In the genomic region with DNA sequence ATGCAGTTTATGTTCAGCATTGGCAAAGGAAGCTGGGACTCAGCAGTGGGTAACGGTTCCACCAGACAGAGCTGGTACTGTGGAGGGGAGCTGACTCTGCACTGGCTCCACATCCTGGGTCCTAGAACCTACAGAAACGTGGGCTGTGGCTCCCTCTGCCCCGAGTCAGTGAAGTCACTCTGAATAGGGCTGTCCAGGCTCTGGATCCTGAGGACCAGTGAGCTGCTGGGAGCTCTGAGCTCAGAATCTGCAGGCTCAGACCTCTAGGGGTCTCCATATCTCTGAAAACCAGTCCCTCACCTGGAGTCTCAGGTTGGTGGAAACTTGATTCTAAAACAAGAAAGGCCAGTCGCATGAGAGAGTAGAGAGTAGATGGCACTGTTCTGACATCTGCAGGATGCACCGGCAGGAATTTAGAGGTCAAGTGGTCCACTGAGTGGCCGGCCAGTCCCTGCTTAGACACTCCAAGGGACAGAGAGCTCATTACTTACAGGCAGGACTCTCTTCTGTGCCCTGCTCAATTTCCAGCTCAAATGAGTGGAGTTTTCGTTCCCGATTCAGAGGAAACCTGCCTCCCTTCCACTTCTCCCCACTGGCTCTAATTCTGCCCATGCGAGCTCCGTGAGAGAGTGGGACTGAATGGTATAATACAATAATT, we compare ENCODE assay signal across 10 cellular contexts. TPM values are rescaled to one million over a fixed set of nuclear protein-coding genes. Genes with fewer than 3 reads are reported as not detected.
A peak's percentile ranks its signal among the peaks of the same experiment; 100 is the strongest.
DNase-seq lines count a peak whose midpoint lies in the region; ATAC-seq, FAIRE-seq and TF ChIP-seq lines count a peak whose summit lies in the region.
"Had no signal": no experiment of that assay in that cellular context is flagged by ENCODE, and none has a peak within 500 bp of the region (broad histone marks: within the 10 kb centered on the region; RNA-seq: fewer than 3 reads in every experiment).

No MANE protein-coding gene starts in this region.

- POLR2A ChIA-PET in WTC11 (lab: Charles Lee): interaction anchor here (0.6 to 1.1 kb wide), 2 partner anchors 38 to 119 kb away, joined by 4 read pairs; a partner anchor contains a TSS

- DNase-seq in D721Med (ENCODE audit: insufficient read length, low spot score) (no peak), HFF-Myc (ENCODE audit: extremely low read depth, low read depth) (no peak), WTC11 (ENCODE audit: low spot score) (peak; percentile 69), kidney tubule cell (ENCODE audit: low spot score) (peak; percentile 33), cerebellar nuclear complex (lab: John Stamatoyannopoulos, UW) (no peak), retina (no peak)
- no peak for DNase-seq in activated CD4-positive, alpha-beta T cell treated with anti-CD3 and anti-CD28 coated beads for 1 hour
- DNase-seq: activated CD4-positive, CD25-positive, alpha-beta regulatory T cell; effector memory CD4-positive, alpha-beta T cell had no signal

- H3K36me3 Mint-ChIP-seq in WTC11: no peaks in the 10 kb centered on the region

- no peak overlapping the region for H3K27ac Mint-ChIP-seq in WTC11

- peak; percentile 34 for TF ChIP-seq CTCF in D721Med (IDR thresholded peaks at IDR 0.05; ENCODE audit: insufficient read depth, missing control alignments)
- TF ChIP-seq CTCF in HFF-Myc (IDR thresholded peaks at IDR 0.05; ENCODE audit: low read depth, low read length, missing control alignments): peak; percentile 26
- no peak for TF ChIP-seq CTCF in WTC11 (IDR thresholded peaks at IDR 0.05)

- FAIRE-seq in D721Med (lab: Jason Lieb, UNC): no peak

- H3K4me3 Mint-ChIP-seq in WTC11: no peak overlapping the region

- H3K9me3 Mint-ChIP-seq in WTC11: peaks cover 18% of the 10 kb centered on the region

- H3K4me3 ChIP-seq in HFF-Myc (replicated peaks; ENCODE audit: low read depth, low read length): no peak overlapping the region

- peak; percentile 98 for ATAC-seq in WTC11
- ATAC-seq in HG03354 (IDR thresholded peaks at IDR 0.05; ENCODE audit: poor library complexity, severe bottlenecking, unreplicated experiment): no peak

- H3K4me1 Mint-ChIP-seq in WTC11: no peaks in the 10 kb centered on the region; the same call in 1 of the 2 replicates

- CTCF ChIA-PET in WTC11 (lab: Charles Lee): interaction anchor here (0.6 to 7.2 kb wide), 72 partner anchors 10 to 350 kb away, joined by 3 to 177 read pairs (median 5); a partner anchor contains a TSS

- peaks cover 9% of the 10 kb centered on the region for H3K27me3 Mint-ChIP-seq in WTC11 (ENCODE audit: low read depth)

TF ChIP-seq in WTC11, 78 proteins besides CTCF, POLR2A, EP300 and RAD21:
- TF ChIP-seq ETV6 (CRISPR knock-in tag; IDR thresholded peaks at IDR 0.05) (0 out of 2 replicates have a peak, but pooled peaks have one; percentile 21), SMAD3 (CRISPR knock-in tag; IDR thresholded peaks at IDR 0.05; ENCODE audit: borderline replicate concordance) (no peak)
- TF ChIP-seq, protein P1, sequence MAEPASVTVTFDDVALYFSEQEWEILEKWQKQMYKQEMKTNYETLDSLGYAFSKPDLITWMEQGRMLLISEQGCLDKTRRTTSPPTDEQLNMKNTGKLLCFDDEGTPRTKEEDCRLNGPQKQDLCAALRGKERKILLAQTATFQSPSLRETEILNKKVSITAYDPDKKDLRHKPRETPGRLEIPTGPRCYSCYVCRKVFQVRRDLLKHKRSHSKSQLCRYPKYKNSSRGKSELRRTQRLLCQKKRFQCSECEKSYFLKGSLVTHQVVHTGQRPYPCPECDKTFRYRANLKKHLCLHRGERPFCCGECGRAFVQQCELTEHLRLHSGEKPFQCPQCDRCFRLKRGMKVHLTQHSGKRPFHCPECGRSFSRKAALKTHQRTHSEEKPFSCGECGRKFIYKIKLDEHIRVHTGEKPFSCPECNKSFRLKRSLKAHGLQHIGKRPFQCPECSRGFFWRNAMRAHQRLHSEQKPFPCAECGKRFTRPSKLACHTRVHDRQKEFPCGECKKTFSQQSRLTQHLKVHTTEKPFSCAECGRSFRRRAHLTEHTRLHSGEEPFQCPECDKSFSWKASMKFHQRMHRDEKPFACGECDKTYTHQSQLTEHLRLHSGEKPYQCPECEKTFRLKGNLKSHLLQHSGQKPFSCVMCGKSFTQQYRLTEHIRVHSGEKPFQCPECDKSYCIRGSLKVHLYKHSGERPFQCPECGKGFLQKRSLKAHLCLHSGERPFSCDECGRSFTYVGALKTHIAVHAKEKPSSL (CRISPR knock-in tag; conservative IDR thresholded peaks at IDR 0.05): no peak
- TF ChIP-seq, protein P2, sequence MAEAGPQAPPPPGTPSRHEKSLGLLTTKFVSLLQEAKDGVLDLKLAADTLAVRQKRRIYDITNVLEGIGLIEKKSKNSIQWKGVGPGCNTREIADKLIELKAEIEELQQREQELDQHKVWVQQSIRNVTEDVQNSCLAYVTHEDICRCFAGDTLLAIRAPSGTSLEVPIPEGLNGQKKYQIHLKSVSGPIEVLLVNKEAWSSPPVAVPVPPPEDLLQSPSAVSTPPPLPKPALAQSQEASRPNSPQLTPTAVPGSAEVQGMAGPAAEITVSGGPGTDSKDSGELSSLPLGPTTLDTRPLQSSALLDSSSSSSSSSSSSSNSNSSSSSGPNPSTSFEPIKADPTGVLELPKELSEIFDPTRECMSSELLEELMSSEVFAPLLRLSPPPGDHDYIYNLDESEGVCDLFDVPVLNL (CRISPR knock-in tag; IDR thresholded peaks at IDR 0.05; ENCODE audit: borderline replicate concordance, low read depth): no peak

RNA-seq across cellular contexts. Expression of a gene that starts 18.6 kb away (rescaled TPM):
- 0.04 to 0.05 TPM in 2 of 3 replicates, not detected in the other for total RNA-seq in WTC11 (2021)

RNA-seq across cellular contexts. Expression of a gene that starts 31.9 kb away (rescaled TPM):
- total RNA-seq in WTC11 (2021): 140 to 180 TPM (median 144 TPM) in 3 replicates

Comparison
In these comparisons a context has a peak if more than half of its experiments do, and no peak if none do; other contexts are left out.
1. DNase-seq: peak in WTC11 (single experiment) and kidney tubule cell (single experiment); none in D721Med (single experiment), HFF-Myc (single experiment), cerebellar nuclear complex (0 of 2), retina (single experiment) and activated CD4-positive, alpha-beta T cell treated with anti-CD3 and anti-CD28 coated beads for 1 hour (single experiment).